In genomic region chr11:88320149-88320559, GRCh38 we compare ENCODE assay signal across 11 cellular contexts. TPM values are rescaled to one million over a fixed set of nuclear protein-coding genes. Genes with fewer than 3 reads are reported as not detected.
DNase-seq lines count a peak whose midpoint lies in the region; ATAC-seq and TF ChIP-seq lines count a peak whose summit lies in the region.
"Had no signal": no experiment of that assay in that cellular context is flagged by ENCODE, and none has a peak within 500 bp of the region (broad histone marks: within the 10 kb centered on the region; RNA-seq: fewer than 3 reads in every experiment).

No MANE protein-coding gene starts in this region.

- intact Hi-C loops in cardiac septum (cut with DNase I) (no loop called here), ovary (cut with DNase I) (no loop called here)

- in situ Hi-C loops in brain microvascular endothelial cell (cut with HindIII; ENCODE audit: low pct_ligation_motif_present, low sequenced_read_pairs) = no loop called here

- TF ChIP-seq CTCF in AG09309 (IDR thresholded peaks at IDR 0.05; ENCODE audit: control insufficient read depth, insufficient read depth, low read depth, low read length, missing control alignments) (no peak), brain microvascular endothelial cell (IDR thresholded peaks at IDR 0.05; ENCODE audit: low read depth, low read length, missing control alignments) (no peak), ovary (IDR thresholded peaks at IDR 0.05) (no peak)

- DNase-seq in AG09309 (ENCODE audit: low read depth) (peak; percentile 71), HCEC 1CT (peak; percentile 84), brain microvascular endothelial cell (peak; percentile 17), left kidney (ENCODE audit: low read depth, low spot score) (peak; percentile 49), cardiac septum (ENCODE audit: low spot score) (no peak), ovary (no peak)
- DNase-seq in NK-92 treated with Interleukin-12 subunit alpha and Interleukin-12 subunit beta, amount 100 ng/mL, for 24 hours (lab: John Stamatoyannopoulos, UW) = no peak
- DNase-seq: C1 segment of cervical spinal cord; NCI-H2029 treated with DMSO at 0.1 percent for 48 hours; stimulated activated CD4-positive, alpha-beta T cell treated with anti-CD3 and anti-CD28 coated beads, Interleukin-15, amount 100 ng/mL, for 24 hours had no signal

- H3K27ac ChIP-seq in brain microvascular endothelial cell (no peak overlapping the region), ovary (no peak overlapping the region)

- H3K36me3 ChIP-seq in brain microvascular endothelial cell (replicated peaks) (peaks cover 6% of the 10 kb centered on the region), ovary (no peaks in the 10 kb centered on the region)

- H3K4me1 ChIP-seq in ovary (ENCODE audit: insufficient read depth) = no peaks in the 10 kb centered on the region

- H3K4me3 ChIP-seq in AG09309 (ENCODE audit: control insufficient read depth, low read depth, low read length) (no peak overlapping the region), brain microvascular endothelial cell (ENCODE audit: low read depth, low read length) (no peak overlapping the region), ovary (no peak overlapping the region)

- WGBS in ovary, 3 donors = 36 to 58% (median 58%) methylated on average over 2 of the region's 2 CpGs

- no peaks in the 10 kb centered on the region for H3K9me3 ChIP-seq in ovary

- no peak for TF ChIP-seq POLR2A in ovary (IDR thresholded peaks at IDR 0.05)

- TF ChIP-seq EP300 in ovary (IDR thresholded peaks at IDR 0.05) = no peak

- H3K27me3 ChIP-seq in brain microvascular endothelial cell (replicated peaks) (no peaks in the 10 kb centered on the region), ovary (no peaks in the 10 kb centered on the region)

- no peak for ATAC-seq in HG02852 (IDR thresholded peaks at IDR 0.05; ENCODE audit: unreplicated experiment)

RNA-seq across cellular contexts. Expression of gene CTSC, which starts 17.4 kb away (rescaled TPM):
- total RNA-seq in cardiac septum = 19.3 TPM
- total RNA-seq in ovary = 10 to 100 TPM; 20.3 to 51.2 (median 29.2) TPM
- polyA plus RNA-seq in ovary = 100 to 1,000 TPM in 1 of 2 donors, 10 to 100 TPM in 1; 22.0 to 257 TPM

Comparison
In these comparisons a context has a peak if more than half of its experiments do, and no peak if none do; other contexts are left out.
1. DNase-seq: peak in AG09309 (single experiment), HCEC 1CT (single experiment), brain microvascular endothelial cell (single experiment) and left kidney (single experiment); none in cardiac septum (single experiment), ovary (0 of 5) and NK-92 treated with Interleukin-12 subunit alpha and Interleukin-12 subunit beta, amount 100 ng/mL, for 24 hours (single experiment).